In the genomic region with DNA sequence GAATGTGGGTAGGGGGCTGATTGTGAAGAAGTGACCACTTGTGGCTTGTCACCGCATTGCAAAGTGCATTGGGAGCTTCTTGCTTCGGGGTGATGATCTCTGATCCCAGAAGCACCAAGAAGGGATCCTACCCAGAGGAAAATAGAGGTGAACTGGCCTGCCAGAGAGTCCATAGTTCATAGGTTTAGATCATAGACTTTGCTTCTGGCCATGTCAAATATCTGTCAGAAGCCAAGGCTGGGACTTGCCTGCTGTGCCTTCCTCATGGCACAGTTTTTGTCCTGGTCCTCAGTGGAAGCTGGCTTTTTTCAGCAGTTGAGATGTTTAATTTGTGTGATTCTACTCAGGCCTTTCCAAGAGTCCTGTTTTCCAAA, we compare ENCODE assay signal across 8 cellular contexts. TPM values are rescaled to one million over a fixed set of nuclear protein-coding genes. Genes with fewer than 3 reads are reported as not detected.
DNase-seq lines count a peak whose midpoint lies in the region; ATAC-seq, FAIRE-seq and TF ChIP-seq lines count a peak whose summit lies in the region.

No MANE protein-coding gene starts in this region.

- peaks cover 9% of the 10 kb centered on the region for H3F3A ChIP-seq in SK-N-SH (replicated peaks; ENCODE audit: insufficient read depth)

- H3K9me1 ChIP-seq in keratinocyte (ENCODE audit: control insufficient read depth, extremely low read depth, insufficient read depth, low read length): no peaks in the 10 kb centered on the region

- H3K4me1 Mint-ChIP-seq in activated T-helper 17 cell treated with anti-CD3 and anti-CD28 coated beads, Interleukin-2, amount 50 U/mL, for 72 hours: peaks cover 5% of the 10 kb centered on the region

- H4K20me1 ChIP-seq in SK-N-SH (ENCODE audit: insufficient read depth) (peaks cover 26% of the 10 kb centered on the region), keratinocyte (ENCODE audit: control insufficient read depth, extremely low read depth, insufficient read depth, low read length) (peaks cover 3% of the 10 kb centered on the region)

- no peaks in the 10 kb centered on the region for H3K9me3 Mint-ChIP-seq in activated T-helper 17 cell treated with anti-CD3 and anti-CD28 coated beads, Interleukin-2, amount 50 U/mL, for 72 hours

- DNase-seq in SK-N-SH (no peak), keratinocyte (ENCODE audit: low read depth, low spot score) (no peak), NCI-H1436 treated with DMSO at 0.1 percent for 48 hours (lab: John Stamatoyannopoulos, UW) (no peak), ecto neural progenitor cell (ENCODE audit: low spot score) (no peak)

- H3K36me3 Mint-ChIP-seq in activated T-helper 17 cell treated with anti-CD3 and anti-CD28 coated beads, Interleukin-2, amount 50 U/mL, for 72 hours (ENCODE audit: low read depth): peaks cover 62% of the 10 kb centered on the region

- no peak for FAIRE-seq in keratinocyte (lab: Jason Lieb, UNC)

- H3K27ac ChIP-seq in SK-N-SH (ENCODE audit: low read depth in 2 of 2, low read length in 1 of 2) (no peak overlapping the region), keratinocyte (ENCODE audit: control insufficient read depth, insufficient read depth, low read length) (peak overlapping the region; percentile 63), subcutaneous abdominal adipose tissue (ENCODE audit: low read depth, low read length) (peak overlapping the region; percentile 79)

- H3K27ac Mint-ChIP-seq in activated T-helper 17 cell treated with anti-CD3 and anti-CD28 coated beads, Interleukin-2, amount 50 U/mL, for 72 hours: peak overlapping the region; percentile 93

- H3K27me3 ChIP-seq in SK-N-SH (ENCODE audit: insufficient read depth) (no peaks in the 10 kb centered on the region), keratinocyte (ENCODE audit: control insufficient read depth, extremely low read depth, insufficient read depth, low read length) (no peaks in the 10 kb centered on the region), subcutaneous abdominal adipose tissue (ENCODE audit: control insufficient read depth in 5 of 5, insufficient read depth in 4 of 5, low read length in 5 of 5) (no peaks in the 10 kb centered on the region)

- no peak for TF ChIP-seq EP300 in SK-N-SH (IDR thresholded peaks at IDR 0.05; ENCODE audit: borderline replicate concordance in 1 of 2, low read depth in 1 of 2, low read length in 1 of 2)

- H3K4me3 ChIP-seq in SK-N-SH (ENCODE audit: low read depth in 2 of 2, low read length in 1 of 2) (peak overlapping the region; percentile 93 to 98), keratinocyte (ENCODE audit: control insufficient read depth in 2 of 3, extremely low read depth in 1 of 3, insufficient read depth in 2 of 3, low read depth in 1 of 3, low read length in 3 of 3) (peak overlapping the region; percentile 74 to 95 (median 92)), subcutaneous abdominal adipose tissue (ENCODE audit: low read depth in 1 of 5, low read length in 5 of 5) (peak overlapping the region; percentile 88 to 98 (median 91))

- no peaks in the 10 kb centered on the region for H3K27me3 Mint-ChIP-seq in activated T-helper 17 cell treated with anti-CD3 and anti-CD28 coated beads, Interleukin-2, amount 50 U/mL, for 72 hours

- no peaks in the 10 kb centered on the region for H3K9me3 ChIP-seq in SK-N-SH
- H3K9me3 ChIP-seq in keratinocyte (ENCODE audit: control insufficient read depth, low read depth, low read length): no peaks in the 10 kb centered on the region
- H3K9me3 ChIP-seq in subcutaneous abdominal adipose tissue (ENCODE audit: control insufficient read depth in 5 of 5, low read length in 5 of 5): no peaks in the 10 kb centered on the region

- peak overlapping the region; percentile 93 for H3K4me3 Mint-ChIP-seq in activated T-helper 17 cell treated with anti-CD3 and anti-CD28 coated beads, Interleukin-2, amount 50 U/mL, for 72 hours

- H2AFZ ChIP-seq in SK-N-SH (ENCODE audit: low read depth): no peak overlapping the region
- H2AFZ ChIP-seq in keratinocyte (ENCODE audit: control insufficient read depth, low read length): no peak overlapping the region

- no peak for ATAC-seq in SK-N-SH treated with all-trans-retinoic acid at 6 μM for 48 hours
- no peak for ATAC-seq in activated T-helper 17 cell treated with anti-CD3 and anti-CD28 coated beads, Interleukin-2, amount 50 U/mL, for 72 hours (replicated peaks)
- no peak for ATAC-seq in HG02759 (IDR thresholded peaks at IDR 0.05; ENCODE audit: unreplicated experiment)

- TF ChIP-seq CTCF in SK-N-SH (IDR thresholded peaks at IDR 0.05) (no peak), keratinocyte (optimal IDR thresholded peaks at IDR 0.05 in 1 of 3, IDR thresholded peaks at IDR 0.05 in 1 of 3, conservative IDR thresholded peaks at IDR 0.05 in 1 of 3; ENCODE audit: extremely low read depth in 1 of 3, insufficient read depth in 2 of 3, low read length in 3 of 3) (no peak)

- H3K4me1 ChIP-seq in SK-N-SH (ENCODE audit: control insufficient read depth in 1 of 2, insufficient read depth in 2 of 2, low read depth in 1 of 2, low read length in 1 of 2) (peaks cover 0 to 20% of the 10 kb centered on the region in 2 experiments; a peak in 3 of 4 replicates), keratinocyte (ENCODE audit: control insufficient read depth, extremely low read depth, insufficient read depth, low read length) (peaks cover 20% of the 10 kb centered on the region), subcutaneous abdominal adipose tissue (ENCODE audit: control insufficient read depth in 5 of 5, insufficient read depth in 5 of 5, low read length in 5 of 5) (peaks cover 15 to 51% (median 43%) of the 10 kb centered on the region in 5 donors)

- no peaks in the 10 kb centered on the region for H3K9me2 ChIP-seq in SK-N-SH

- no peak for TF ChIP-seq RAD21 in SK-N-SH (IDR thresholded peaks at IDR 0.05; ENCODE audit: low read length)

- dilution Hi-C loops in keratinocyte (cut with MboI; ENCODE audit: extremely low pct_ligation_motif_present, low sequenced_read_pairs): no loop called here

- H3K4me2 ChIP-seq in SK-N-SH: peak overlapping the region; percentile 97
- peak overlapping the region; percentile 82 for H3K4me2 ChIP-seq in keratinocyte (ENCODE audit: control insufficient read depth, extremely low read depth, insufficient read depth, low read depth, low read length)

- POLR2A ChIA-PET in SK-N-SH (lab: Yijun Ruan, JAX): interaction anchor here (0.9 to 4.0 kb wide), 6 partner anchors 12 to 43 kb away, joined by 3 to 22 read pairs (median 4); a partner anchor contains a TSS

- H3K9ac ChIP-seq in SK-N-SH: peak overlapping the region; percentile 86
- peak overlapping the region; percentile 85 for H3K9ac ChIP-seq in keratinocyte (ENCODE audit: control insufficient read depth, extremely low read depth, insufficient read depth, low read length)
- H3K9ac ChIP-seq in subcutaneous abdominal adipose tissue (ENCODE audit: low read length in 5 of 5): peak overlapping the region; percentile 93 to 95 (median 94)

- H3K79me2 ChIP-seq in SK-N-SH (ENCODE audit: insufficient read depth) (peaks cover 72% of the 10 kb centered on the region), keratinocyte (ENCODE audit: control insufficient read depth, insufficient read depth, low read length) (peaks cover 59% of the 10 kb centered on the region)

- 0% methylated on average over 2 of the region's 2 CpGs for WGBS in SK-N-SH (ENCODE audit: low lambda C conversion rate)

- CTCF ChIA-PET in SK-N-SH (lab: Yijun Ruan, JAX): interaction anchor here (0.7 to 2.1 kb wide), 7 partner anchors 13 to 88 kb away, joined by 3 to 8 read pairs (median 3); a partner anchor contains a TSS

- H3K36me3 ChIP-seq in SK-N-SH (replicated peaks in 1 of 2; ENCODE audit: control insufficient read depth in 1 of 2, insufficient read depth in 2 of 2, low read length in 1 of 2) (peaks cover 10 to 28% of the 10 kb centered on the region in 2 experiments), keratinocyte (ENCODE audit: control insufficient read depth in 2 of 2, extremely low read depth in 1 of 2, insufficient read depth in 2 of 2, low read length in 2 of 2) (peaks cover 12 to 24% of the 10 kb centered on the region in 2 experiments), subcutaneous abdominal adipose tissue (ENCODE audit: control insufficient read depth in 5 of 5, insufficient read depth in 5 of 5, low read length in 5 of 5) (peaks cover 0 to 31% (median 29%) of the 10 kb centered on the region in 5 donors)

RNA-seq across cellular contexts. Expression of a gene that starts 1.1 kb away (rescaled TPM):
- polyA plus RNA-seq in SK-N-SH (2012; rRNA removed) (97.3 and 112 TPM in 2 replicates), keratinocyte (34.2 to 83.5 TPM (median 39.2 TPM) in 3 replicates)
- 21.4 and 41.4 TPM in 2 replicates for polyA plus RNA-seq in SK-N-SH (2012; cell fraction: cytosol; rRNA removed)
- 340 and 358 TPM in 2 replicates for polyA plus RNA-seq in SK-N-SH (2012; cell fraction: nucleus; rRNA removed)
- total RNA-seq in activated T-helper 17 cell treated with anti-CD3 and anti-CD28 coated beads, Interleukin-2, amount 50 U/mL, for 72 hours: 100 to 1,000 TPM in 1 of 2 donors, 10 to 100 TPM in 1; 66.1 to 113 TPM
- polyA plus RNA-seq in keratinocyte (2011; ENCODE audit: low read depth): 39.5 TPM
- polyA plus RNA-seq in keratinocyte (2011; cell fraction: cytosol; rRNA removed): 26.0 and 40.6 TPM in 2 replicates
- polyA plus RNA-seq in keratinocyte (2011; cell fraction: nucleus; rRNA removed): 130 and 180 TPM in 2 replicates
- 45.9 and 88.6 TPM in 2 replicates for polyA plus RNA-seq in keratinocyte (2012; ENCODE audit: low replicate concordance)
- 74.5 to 131 TPM (median 122 TPM) in 3 replicates for polyA minus RNA-seq in keratinocyte
- polyA minus RNA-seq in keratinocyte (2011; cell fraction: cytosol; rRNA and poly(A)+ RNA removed): 52.0 TPM
- polyA minus RNA-seq in keratinocyte (2011; cell fraction: nucleus; rRNA and poly(A)+ RNA removed): 96.3 and 104 TPM in 2 replicates

RNA-seq across cellular contexts. Expression of a gene that starts 4.7 kb away (rescaled TPM):
- 57.8 and 60.9 TPM in 2 replicates for polyA plus RNA-seq in SK-N-SH (2012; rRNA removed)
- polyA plus RNA-seq in SK-N-SH (2012; cell fraction: cytosol; rRNA removed): 71.7 and 84.8 TPM in 2 replicates
- polyA plus RNA-seq in SK-N-SH (2012; cell fraction: nucleus; rRNA removed): 22.1 and 30.6 TPM in 2 replicates
- 10 to 100 TPM; 30.2 to 32.8 TPM for total RNA-seq in activated T-helper 17 cell treated with anti-CD3 and anti-CD28 coated beads, Interleukin-2, amount 50 U/mL, for 72 hours
- 39.5 to 59.8 TPM (median 49.8 TPM) in 3 replicates for polyA plus RNA-seq in keratinocyte
- 49.7 TPM for polyA plus RNA-seq in keratinocyte (2011; ENCODE audit: low read depth)
- 26.6 and 41.9 TPM in 2 replicates for polyA plus RNA-seq in keratinocyte (2011; cell fraction: cytosol; rRNA removed)
- 14.0 and 21.6 TPM in 2 replicates for polyA plus RNA-seq in keratinocyte (2011; cell fraction: nucleus; rRNA removed)
- polyA plus RNA-seq in keratinocyte (2012; ENCODE audit: low replicate concordance): 52.0 and 68.1 TPM in 2 replicates
- 3.7 to 6.7 TPM (median 5.2 TPM) in 3 replicates for polyA minus RNA-seq in keratinocyte
- polyA minus RNA-seq in keratinocyte (2011; cell fraction: cytosol; rRNA and poly(A)+ RNA removed): 10.2 TPM
- 2.2 and 2.6 TPM in 2 replicates for polyA minus RNA-seq in keratinocyte (2011; cell fraction: nucleus; rRNA and poly(A)+ RNA removed)

RNA-seq across cellular contexts. Expression of a gene that starts 24.9 kb away (rescaled TPM):
- polyA plus RNA-seq in SK-N-SH (2012; rRNA removed) (22.1 and 24.1 TPM in 2 replicates), keratinocyte (13.3 to 21.8 TPM (median 14.8 TPM) in 3 replicates)
- 10.5 and 14.1 TPM in 2 replicates for polyA plus RNA-seq in SK-N-SH (2012; cell fraction: cytosol; rRNA removed)
- polyA plus RNA-seq in SK-N-SH (2012; cell fraction: nucleus; rRNA removed): 69.9 and 86.8 TPM in 2 replicates
- 10 to 100 TPM; 41.2 to 64.0 TPM for total RNA-seq in activated T-helper 17 cell treated with anti-CD3 and anti-CD28 coated beads, Interleukin-2, amount 50 U/mL, for 72 hours
- 6.1 TPM for polyA plus RNA-seq in keratinocyte (2011; ENCODE audit: low read depth)
- polyA plus RNA-seq in keratinocyte (2011; cell fraction: cytosol; rRNA removed): 7.1 and 8.6 TPM in 2 replicates
- polyA plus RNA-seq in keratinocyte (2011; cell fraction: nucleus; rRNA removed): 39.3 and 44.8 TPM in 2 replicates
- 11.9 and 12.9 TPM in 2 replicates for polyA plus RNA-seq in keratinocyte (2012; ENCODE audit: low replicate concordance)
- 22.7 to 27.4 TPM (median 24.6 TPM) in 3 replicates for polyA minus RNA-seq in keratinocyte
- polyA minus RNA-seq in keratinocyte (2011; cell fraction: cytosol; rRNA and poly(A)+ RNA removed): 13.0 TPM
- polyA minus RNA-seq in keratinocyte (2011; cell fraction: nucleus; rRNA and poly(A)+ RNA removed): 21.8 and 23.3 TPM in 2 replicates

RNA-seq across cellular contexts. Expression of a gene that starts 42.3 kb away (rescaled TPM):
- polyA plus RNA-seq in SK-N-SH (2012; rRNA removed) (73.6 and 99.2 TPM in 2 replicates), keratinocyte (65.3 to 78.4 TPM (median 75.8 TPM) in 3 replicates)
- polyA plus RNA-seq in SK-N-SH (2012; cell fraction: cytosol; rRNA removed): 41.4 and 52.7 TPM in 2 replicates
- polyA plus RNA-seq in SK-N-SH (2012; cell fraction: nucleus; rRNA removed): 160 and 238 TPM in 2 replicates
- 100 to 1,000 TPM in 1 of 2 donors, 10 to 100 TPM in 1; 98.5 to 129 TPM for total RNA-seq in activated T-helper 17 cell treated with anti-CD3 and anti-CD28 coated beads, Interleukin-2, amount 50 U/mL, for 72 hours
- 51.1 TPM for polyA plus RNA-seq in keratinocyte (2011; ENCODE audit: low read depth)
- 61.3 and 69.4 TPM in 2 replicates for polyA plus RNA-seq in keratinocyte (2011; cell fraction: cytosol; rRNA removed)
- 145 and 162 TPM in 2 replicates for polyA plus RNA-seq in keratinocyte (2011; cell fraction: nucleus; rRNA removed)
- polyA plus RNA-seq in keratinocyte (2012; ENCODE audit: low replicate concordance): 46.1 and 65.3 TPM in 2 replicates
- polyA minus RNA-seq in keratinocyte: 120 to 259 TPM (median 139 TPM) in 3 replicates
- 67.5 TPM for polyA minus RNA-seq in keratinocyte (2011; cell fraction: cytosol; rRNA and poly(A)+ RNA removed)
- polyA minus RNA-seq in keratinocyte (2011; cell fraction: nucleus; rRNA and poly(A)+ RNA removed): 86.9 and 109 TPM in 2 replicates

Comparison
In these comparisons a context has a peak if more than half of its experiments do, and no peak if none do; other contexts are left out.
1. H3K27ac ChIP-seq: peak in keratinocyte (single experiment) and subcutaneous abdominal adipose tissue (single experiment); none in SK-N-SH (0 of 2).
2. Peak in every context shown above with its lines, with median percentiles within 50 percentile points of each other: H3K4me3 ChIP-seq and H3K9ac ChIP-seq.